ENCODE assay signal across 16 cellular contexts in the genomic region with DNA sequence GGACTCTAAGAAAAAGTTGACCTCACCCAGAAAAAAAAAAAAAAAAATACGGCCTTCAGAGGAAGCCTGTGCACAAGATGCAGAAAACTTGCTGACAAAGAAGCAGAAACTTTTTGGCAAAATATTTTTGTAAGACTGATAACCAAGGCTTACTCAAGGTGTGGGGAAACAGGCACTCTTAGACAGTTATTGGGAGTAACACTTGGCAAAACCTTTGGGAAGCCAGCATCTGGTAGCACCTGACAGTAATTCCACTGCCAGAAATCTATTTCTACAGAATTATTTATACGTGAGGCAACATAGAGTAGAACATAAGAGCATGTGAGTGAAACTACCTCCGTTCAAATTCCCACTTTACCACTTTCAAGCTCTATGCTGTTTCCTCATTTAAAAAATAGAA.
"Had no signal": no experiment of that assay in that cellular context is flagged by ENCODE, and none has a peak within 500 bp of the region (broad histone marks: within the 10 kb centered on the region; RNA-seq: fewer than 3 reads in every experiment).

No MANE protein-coding gene starts in this region.

- ATAC-seq: WTC11 had no signal

- H3K27ac Mint-ChIP-seq: WTC11 had no signal

- H3K4me1 Mint-ChIP-seq: WTC11 had no signal

- H3K4me3 Mint-ChIP-seq: T-helper 1 cell treated with Interleukin-12 subunit alpha and Interleukin-12 subunit beta and Interleukin-4 antibody, amounts not matched to agents 30 μg/mL and 1 μg/mL, for 36 hours; WTC11 had no signal

- H3K9me3 ChIP-seq: breast epithelium, neutrophil, tibial artery had no signal

- H3K9me3 Mint-ChIP-seq: T-helper 1 cell treated with Interleukin-12 subunit alpha and Interleukin-12 subunit beta and Interleukin-4 antibody, amounts not matched to agents 30 μg/mL and 1 μg/mL, for 36 hours had no signal

- DNase-seq: activated CD4-positive, alpha-beta T cell treated with anti-CD3 and anti-CD28 coated beads for 48 hours; activated CD8-positive, alpha-beta memory T cell treated with anti-CD3 and anti-CD28 coated beads for 24 hours; activated gamma-delta T cell; aorta; cerebellar nuclear complex; effector CD8-positive, alpha-beta T cell; foreskin melanocyte; posterior cingulate gyrus; retina; stimulated activated CD4-positive, alpha-beta T cell treated with anti-CD3 and anti-CD28 coated beads, Interleukin-12 subunit alpha, Interleukin-12 subunit beta, amount 100 ng/mL, for 4 hours; stimulated activated CD4-positive, alpha-beta T cell treated with anti-CD3 and anti-CD28 coated beads, Interleukin-2, amount 100 ng/mL, for 24 hours; tibial artery had no signal
